1 cellular context compared by ENCODE assay signal in the genomic region with DNA sequence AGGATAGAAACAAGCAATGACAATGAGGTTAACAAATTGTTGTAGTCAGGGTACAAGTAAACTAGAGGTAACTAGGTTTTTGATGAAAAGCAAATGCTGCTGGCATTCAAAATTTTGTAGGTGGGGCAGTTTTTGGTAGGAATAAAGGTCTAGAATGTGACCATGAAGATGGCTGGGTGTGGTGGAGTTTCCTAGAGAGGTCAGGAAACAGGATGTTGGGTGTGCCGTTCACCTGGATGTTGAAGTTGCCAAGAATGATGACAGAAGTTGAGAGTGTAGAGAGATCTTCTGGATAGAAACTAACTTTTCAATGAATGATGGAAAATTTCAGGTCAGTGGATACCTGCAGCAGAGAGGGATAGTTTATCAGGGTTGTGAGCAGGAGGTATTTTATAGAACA.
TF ChIP-seq lines count a peak whose summit lies in the region.

No MANE protein-coding gene starts in this region.

TF ChIP-seq in WTC11, 78 proteins besides CTCF, POLR2A, EP300 and RAD21 (continued from another document):
- TF ChIP-seq, protein P1, sequence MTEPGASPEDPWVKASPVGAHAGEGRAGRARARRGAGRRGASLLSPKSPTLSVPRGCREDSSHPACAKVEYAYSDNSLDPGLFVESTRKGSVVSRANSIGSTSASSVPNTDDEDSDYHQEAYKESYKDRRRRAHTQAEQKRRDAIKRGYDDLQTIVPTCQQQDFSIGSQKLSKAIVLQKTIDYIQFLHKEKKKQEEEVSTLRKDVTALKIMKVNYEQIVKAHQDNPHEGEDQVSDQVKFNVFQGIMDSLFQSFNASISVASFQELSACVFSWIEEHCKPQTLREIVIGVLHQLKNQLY (CRISPR knock-in tag; IDR thresholded peaks at IDR 0.05) = no peak
- TF ChIP-seq SP1 (CRISPR knock-in tag; conservative IDR thresholded peaks at IDR 0.05) (no peak), ESRRA (CRISPR knock-in tag; IDR thresholded peaks at IDR 0.05; ENCODE audit: borderline replicate concordance) (no peak), ZNF423 (CRISPR knock-in tag; IDR thresholded peaks at IDR 0.05) (no peak)
- TF ChIP-seq, protein P2, sequence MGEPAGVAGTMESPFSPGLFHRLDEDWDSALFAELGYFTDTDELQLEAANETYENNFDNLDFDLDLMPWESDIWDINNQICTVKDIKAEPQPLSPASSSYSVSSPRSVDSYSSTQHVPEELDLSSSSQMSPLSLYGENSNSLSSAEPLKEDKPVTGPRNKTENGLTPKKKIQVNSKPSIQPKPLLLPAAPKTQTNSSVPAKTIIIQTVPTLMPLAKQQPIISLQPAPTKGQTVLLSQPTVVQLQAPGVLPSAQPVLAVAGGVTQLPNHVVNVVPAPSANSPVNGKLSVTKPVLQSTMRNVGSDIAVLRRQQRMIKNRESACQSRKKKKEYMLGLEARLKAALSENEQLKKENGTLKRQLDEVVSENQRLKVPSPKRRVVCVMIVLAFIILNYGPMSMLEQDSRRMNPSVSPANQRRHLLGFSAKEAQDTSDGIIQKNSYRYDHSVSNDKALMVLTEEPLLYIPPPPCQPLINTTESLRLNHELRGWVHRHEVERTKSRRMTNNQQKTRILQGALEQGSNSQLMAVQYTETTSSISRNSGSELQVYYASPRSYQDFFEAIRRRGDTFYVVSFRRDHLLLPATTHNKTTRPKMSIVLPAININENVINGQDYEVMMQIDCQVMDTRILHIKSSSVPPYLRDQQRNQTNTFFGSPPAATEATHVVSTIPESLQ (CRISPR knock-in tag; IDR thresholded peaks at IDR 0.05) = no peak
